27 cellular contexts compared by ENCODE assay signal in the genomic region with DNA sequence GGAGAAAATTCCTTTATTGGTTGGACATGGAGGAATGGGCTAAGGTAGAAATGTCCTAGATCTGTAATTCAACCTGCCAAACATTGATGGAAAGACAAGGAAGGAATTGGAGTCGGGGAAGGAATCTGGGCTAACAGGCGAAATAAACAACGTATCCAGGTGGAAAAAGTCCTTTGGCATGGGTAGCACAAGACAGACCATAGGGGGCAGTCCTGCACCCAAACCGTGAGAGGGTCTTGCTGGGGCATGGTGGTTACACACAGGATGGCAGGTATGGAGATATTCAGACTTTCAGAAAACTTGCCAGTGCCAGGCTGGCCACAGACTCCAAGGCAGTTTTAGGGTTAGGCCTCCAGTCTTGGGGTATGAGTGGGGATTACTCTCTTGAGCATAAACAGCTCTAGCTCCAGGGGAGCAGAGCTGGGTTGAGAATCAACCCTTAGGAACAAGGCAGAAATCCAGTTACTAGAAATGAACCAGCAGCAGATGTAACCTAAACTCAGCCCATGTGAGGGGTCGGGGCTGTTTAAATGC.
DNase-seq lines count a peak whose midpoint lies in the region; ATAC-seq and TF ChIP-seq lines count a peak whose summit lies in the region.
"Had no signal": no experiment of that assay in that cellular context is flagged by ENCODE, and none has a peak within 500 bp of the region (broad histone marks: within the 10 kb centered on the region; RNA-seq: fewer than 3 reads in every experiment).

No MANE protein-coding gene starts in this region.

- intact Hi-C loops in colonic mucosa (cut with DNase I): no loop called here

- no peaks in the 10 kb centered on the region for H3K27me3 ChIP-seq in BLaER1 treated with 17β-estradiol and CSF1 and Interleukin-3, amounts not matched to agents 10 nM and 100 nM
- H3K27me3 ChIP-seq in colonic mucosa: no peaks in the 10 kb centered on the region
- H3K27me3 ChIP-seq in lung (ENCODE audit: control insufficient read depth, insufficient read depth): no peaks in the 10 kb centered on the region
- H3K27me3 ChIP-seq: left lung, Peyer's patch, sigmoid colon, uterus had no signal

- no peak overlapping the region for H3K9ac ChIP-seq in BLaER1 treated with 17β-estradiol and CSF1 and Interleukin-3, amounts not matched to agents 10 nM and 100 nM
- no peak overlapping the region for H3K9ac ChIP-seq in colonic mucosa (ENCODE audit: low read depth in 2 of 2, low read length in 2 of 2)

- H4K20me1 ChIP-seq in BLaER1 treated with 17β-estradiol and CSF1 and Interleukin-3, amounts not matched to agents 10 nM and 100 nM: no peaks in the 10 kb centered on the region

- ATAC-seq in lung (ENCODE audit: insufficient read depth, low FRiP score): no peak
- ATAC-seq in HG03378 (IDR thresholded peaks at IDR 0.05; ENCODE audit: unreplicated experiment): no peak
- ATAC-seq: activated CD4-positive, alpha-beta T cell treated with anti-CD3 and anti-CD28 coated beads for 36 hours; activated T-helper 17 cell treated with anti-CD3 and anti-CD28 coated beads, Interleukin-2, amount 50 U/mL, for 72 hours; left lung; psoas muscle had no signal

- no peak for TF ChIP-seq CTCF in colonic mucosa (IDR thresholded peaks at IDR 0.05)
- no peak for TF ChIP-seq CTCF in lung (IDR thresholded peaks at IDR 0.05; ENCODE audit: control extremely low read depth, extremely low read depth)

- no peaks in the 10 kb centered on the region for H3K36me3 ChIP-seq in BLaER1 treated with 17β-estradiol and CSF1 and Interleukin-3, amounts not matched to agents 10 nM and 100 nM
- no peaks in the 10 kb centered on the region for H3K36me3 ChIP-seq in colonic mucosa
- H3K36me3 ChIP-seq in lung (ENCODE audit: control insufficient read depth in 2 of 2, insufficient read depth in 2 of 2, low read length in 2 of 2): no peaks in the 10 kb centered on the region
- H3K36me3 ChIP-seq: left lung, Peyer's patch, sigmoid colon, stomach, uterus had no signal

- H3K4me3 ChIP-seq in BLaER1 treated with 17β-estradiol and CSF1 and Interleukin-3, amounts not matched to agents 10 nM and 100 nM: no peak overlapping the region
- H3K4me3 ChIP-seq in Jurkat, Clone E6-1 (ENCODE audit: low read length): no peak overlapping the region
- no peak overlapping the region for H3K4me3 ChIP-seq in colonic mucosa
- no peak overlapping the region for H3K4me3 ChIP-seq in lung
- H3K4me3 ChIP-seq: left lung, Peyer's patch, psoas muscle, sigmoid colon, stomach, uterus had no signal

- WGBS in lung, 2 donors: 87 to 90% methylated on average over 5 of the region's 5 CpGs

- H3K4me2 ChIP-seq in BLaER1 treated with 17β-estradiol and CSF1 and Interleukin-3, amounts not matched to agents 10 nM and 100 nM: peak overlapping the region in 9 of 11 experiments; percentile 0 to 49 (median 24); a peak in 7 of 22 replicates

- H3K27ac ChIP-seq in BLaER1 treated with 17β-estradiol and CSF1 and Interleukin-3, amounts not matched to agents 10 nM and 100 nM: no peak overlapping the region
- no peak overlapping the region for H3K27ac ChIP-seq in colonic mucosa
- no peak overlapping the region for H3K27ac ChIP-seq in lung (ENCODE audit: low read depth in 1 of 2, low read length in 1 of 2)
- H3K27ac ChIP-seq: left lung, Peyer's patch, psoas muscle, sigmoid colon, stomach, uterus had no signal

- peak; percentile 20 for DNase-seq in Jurkat, Clone E6-1 (ENCODE audit: low read depth, low spot score)
- peak; percentile 7 for DNase-seq in colonic mucosa
- peak; percentile 6 for DNase-seq in lung (ENCODE audit: low spot score)
- no peak for DNase-seq in germinal center (ENCODE audit: low spot score)
- DNase-seq in central memory CD4-positive, alpha-beta T cell: no peak
- no peak for DNase-seq in NCI-H1930 (lab: John Stamatoyannopoulos, UW)
- DNase-seq: activated CD4-positive, alpha-beta T cell treated with anti-CD3 and anti-CD28 coated beads for 36 hours; activated naive CD4-positive, alpha-beta T cell treated with anti-CD3 and anti-CD28 coated beads, Interleukin-2, amount 50 U/mL, for 16 hours; DMS153; hypothalamus; KBM-7; left lung; MM.1S; NCI-H1417; NCI-H2029 treated with DMSO at 0.1 percent for 48 hours; NCI-H2227 treated with DMSO at 0.1 percent for 48 hours; NCI-H526 treated with DMSO at 0.1 percent for 48 hours; Peyer's patch; psoas muscle; SHP77 treated with DMSO at 0.1 percent for 48 hours; sigmoid colon; stimulated activated CD4-positive, alpha-beta T cell treated with anti-CD3 and anti-CD28 coated beads, Interleukin-4, amount 100 ng/mL, for 1 hour; stomach; uterus had no signal

- peaks cover 12 to 31% (median 25%) of the 10 kb centered on the region in 10 experiments for H3K4me1 ChIP-seq in BLaER1 treated with 17β-estradiol and CSF1 and Interleukin-3, amounts not matched to agents 10 nM and 100 nM
- H3K4me1 ChIP-seq in colonic mucosa (no peaks in the 10 kb centered on the region), lung (ENCODE audit: control insufficient read depth in 2 of 2, insufficient read depth in 2 of 2, low read length in 2 of 2) (no peaks in the 10 kb centered on the region)
- H3K4me1 ChIP-seq: left lung, Peyer's patch, psoas muscle, stomach had no signal

- no peaks in the 10 kb centered on the region for H3K9me3 ChIP-seq in BLaER1 treated with 17β-estradiol and CSF1 and Interleukin-3, amounts not matched to agents 10 nM and 100 nM (replicated peaks in 1 of 11)
- no peaks in the 10 kb centered on the region for H3K9me3 ChIP-seq in colonic mucosa
- no peaks in the 10 kb centered on the region for H3K9me3 ChIP-seq in lung (ENCODE audit: control insufficient read depth in 2 of 2, insufficient read depth in 1 of 2, low read length in 1 of 2)
- H3K9me3 ChIP-seq: left lung, Peyer's patch, psoas muscle, sigmoid colon, stomach, uterus had no signal

Comparison
In these comparisons a context has a peak if more than half of its experiments do, and no peak if none do; other contexts are left out.
1. DNase-seq: peak in Jurkat, Clone E6-1 (single experiment), colonic mucosa (single experiment) and lung (single experiment); none in germinal center (single experiment), central memory CD4-positive, alpha-beta T cell (single experiment) and NCI-H1930 (0 of 2).